11 cellular contexts compared by ENCODE assay signal in the genomic region with DNA sequence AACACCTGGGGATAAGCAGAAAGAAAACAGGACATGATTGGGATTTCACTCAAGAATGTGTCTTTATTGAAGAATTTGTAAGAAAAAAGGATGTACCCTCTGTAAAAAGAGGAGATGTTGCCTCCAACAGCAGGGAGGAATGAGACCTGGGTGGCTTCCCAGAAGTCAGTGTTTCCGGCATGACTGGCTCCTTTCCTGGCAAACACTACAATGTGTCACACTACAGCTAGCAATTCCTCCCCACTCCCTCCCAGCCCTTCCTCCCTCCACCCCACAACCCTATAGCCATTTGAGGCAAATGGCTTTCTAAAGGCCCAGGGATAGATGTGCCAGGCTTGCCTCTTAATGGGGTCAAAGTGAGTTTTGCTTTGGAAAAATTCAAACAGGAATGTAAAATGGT. TPM values are rescaled to one million over a fixed set of nuclear protein-coding genes. Genes with fewer than 3 reads are reported as not detected.
DNase-seq lines count a peak whose midpoint lies in the region; ATAC-seq and TF ChIP-seq lines count a peak whose summit lies in the region.
"Had no signal": no experiment of that assay in that cellular context is flagged by ENCODE, and none has a peak within 500 bp of the region (broad histone marks: within the 10 kb centered on the region; RNA-seq: fewer than 3 reads in every experiment).

No MANE protein-coding gene starts in this region.

- no peak overlapping the region for H3K4me3 ChIP-seq in upper lobe of right lung
- H3K4me3 ChIP-seq: dorsolateral prefrontal cortex had no signal

- no peak overlapping the region for H3K4me3 Mint-ChIP-seq in activated T-cell treated with anti-CD3 and anti-CD28 coated beads, Interleukin-2, amount 50 U/mL, for 72 hours
- H3K4me3 Mint-ChIP-seq: activated B cell treated with CpG ODN at 0.5 μM for 24 hours had no signal

- intact Hi-C loops in upper lobe of right lung (cut with DNase I): no loop called here

- H3K36me3 Mint-ChIP-seq in activated T-cell treated with anti-CD3 and anti-CD28 coated beads, Interleukin-2, amount 50 U/mL, for 72 hours (ENCODE audit: insufficient read depth in 2 of 2): peaks cover 0 to 11% of the 10 kb centered on the region in 2 donors

- ATAC-seq in activated T-cell treated with anti-CD3 and anti-CD28 coated beads, Interleukin-2, amount 50 U/mL, for 72 hours (replicated peaks in 1 of 2): no peak
- ATAC-seq in upper lobe of right lung: peak; percentile 52
- no peak for ATAC-seq in GM21619 (IDR thresholded peaks at IDR 0.05; ENCODE audit: unreplicated experiment)
- ATAC-seq in HG02885 (IDR thresholded peaks at IDR 0.05; ENCODE audit: poor library complexity, unreplicated experiment): no peak

- peaks cover 34% of the 10 kb centered on the region for H3K4me1 ChIP-seq in upper lobe of right lung
- H3K4me1 ChIP-seq: BE2C had no signal

- no peaks in the 10 kb centered on the region for H3K9me3 Mint-ChIP-seq in activated T-cell treated with anti-CD3 and anti-CD28 coated beads, Interleukin-2, amount 50 U/mL, for 72 hours
- H3K9me3 Mint-ChIP-seq: activated B cell treated with CpG ODN at 0.5 μM for 24 hours had no signal

- peak overlapping the region; percentile 47 for H3K27ac ChIP-seq in upper lobe of right lung

- H3K9me3 ChIP-seq in upper lobe of right lung: no peaks in the 10 kb centered on the region
- H3K9me3 ChIP-seq: BE2C had no signal

- no peak for DNase-seq in activated T-cell treated with anti-CD3 and anti-CD28 coated beads, Interleukin-2, amount 50 U/mL, for 72 hours
- DNase-seq in activated T-cell treated with anti-CD3 and anti-CD28 coated beads for 4 hours (no peak), cerebellum (ENCODE audit: low spot score) (peak; percentile 70), kidney tubule cell (ENCODE audit: low spot score) (peak; percentile 59), upper lobe of right lung (no peak), NOMO-1 treated with dmso at 0.1 percent for 144 hours (lab: John Stamatoyannopoulos, UW; ENCODE audit: unreplicated experiment) (no peak)
- DNase-seq: activated B cell treated with CpG ODN at 0.5 μM for 24 hours, BE2C had no signal

- no peaks in the 10 kb centered on the region for H3K27me3 Mint-ChIP-seq in activated T-cell treated with anti-CD3 and anti-CD28 coated beads, Interleukin-2, amount 50 U/mL, for 72 hours (ENCODE audit: low read depth)
- H3K27me3 Mint-ChIP-seq: activated B cell treated with CpG ODN at 0.5 μM for 24 hours had no signal

- no peak for TF ChIP-seq CTCF in upper lobe of right lung (IDR thresholded peaks at IDR 0.05)

- H3K27me3 ChIP-seq in upper lobe of right lung: no peaks in the 10 kb centered on the region
- H3K27me3 ChIP-seq: BE2C, dorsolateral prefrontal cortex had no signal

- H3K4me1 Mint-ChIP-seq in activated T-cell treated with anti-CD3 and anti-CD28 coated beads, Interleukin-2, amount 50 U/mL, for 72 hours (ENCODE audit: low read depth): peaks cover 25% of the 10 kb centered on the region
- H3K4me1 Mint-ChIP-seq: activated B cell treated with CpG ODN at 0.5 μM for 24 hours had no signal

- peaks cover 39% of the 10 kb centered on the region for H3K36me3 ChIP-seq in upper lobe of right lung
- H3K36me3 ChIP-seq: BE2C had no signal

- H3K27ac Mint-ChIP-seq in activated T-cell treated with anti-CD3 and anti-CD28 coated beads, Interleukin-2, amount 50 U/mL, for 72 hours: peak overlapping the region; percentile 58
- H3K27ac Mint-ChIP-seq: activated B cell treated with CpG ODN at 0.5 μM for 24 hours had no signal

RNA-seq across cellular contexts. Expression of gene COL8A2, which starts 11.5 kb away (rescaled TPM):
- under 1 TPM; 0.07 to 0.09 TPM for total RNA-seq in activated T-cell treated with anti-CD3 and anti-CD28 coated beads, Interleukin-2, amount 50 U/mL, for 72 hours
- total RNA-seq in cerebellum: 1.2 TPM
- 16.2 TPM for total RNA-seq in upper lobe of right lung

RNA-seq across cellular contexts. Expression of gene TRAPPC3, which starts 12.8 kb away (rescaled TPM):
- 10 to 100 TPM; 46.2 to 56.2 TPM for total RNA-seq in activated T-cell treated with anti-CD3 and anti-CD28 coated beads, Interleukin-2, amount 50 U/mL, for 72 hours
- 33.7 TPM for total RNA-seq in cerebellum
- 63.1 TPM for total RNA-seq in upper lobe of right lung

RNA-seq across cellular contexts. Expression of gene MAP7D1, which starts 19.4 kb away (rescaled TPM):
- 100 to 1,000 TPM; 131 to 142 TPM for total RNA-seq in activated T-cell treated with anti-CD3 and anti-CD28 coated beads, Interleukin-2, amount 50 U/mL, for 72 hours
- total RNA-seq in cerebellum (47.5 TPM), upper lobe of right lung (114 TPM)

RNA-seq across cellular contexts. Expression of gene ADPRS, which starts 47.8 kb away (rescaled TPM):
- 10 to 100 TPM; 23.2 to 28.9 TPM for total RNA-seq in activated T-cell treated with anti-CD3 and anti-CD28 coated beads, Interleukin-2, amount 50 U/mL, for 72 hours
- 13.0 TPM for total RNA-seq in cerebellum
- 26.9 TPM for total RNA-seq in upper lobe of right lung

RNA-seq across cellular contexts. Expression of gene TEKT2, which starts 52.6 kb away (rescaled TPM):
- total RNA-seq in activated T-cell treated with anti-CD3 and anti-CD28 coated beads, Interleukin-2, amount 50 U/mL, for 72 hours: under 1 TPM; 0.17 to 0.37 TPM
- 6.3 TPM for total RNA-seq in cerebellum
- total RNA-seq in upper lobe of right lung: 0.35 TPM
- total RNA-seq: activated B cell treated with CpG ODN at 0.5 μM for 24 hours had no signal

Comparison
In these comparisons a context has a peak if more than half of its experiments do, and no peak if none do; other contexts are left out.
1. DNase-seq: peak in cerebellum (single experiment) and kidney tubule cell (single experiment); none in activated T-cell treated with anti-CD3 and anti-CD28 coated beads, Interleukin-2, amount 50 U/mL, for 72 hours (0 of 2), activated T-cell treated with anti-CD3 and anti-CD28 coated beads for 4 hours (single experiment), upper lobe of right lung (single experiment) and NOMO-1 treated with dmso at 0.1 percent for 144 hours (single experiment).